25 cellular contexts compared by ENCODE assay signal in genomic region chr4:40378619-40379018, GRCh38. TPM values are rescaled to one million over a fixed set of nuclear protein-coding genes. Genes with fewer than 3 reads are reported as not detected.
"Had no signal": no experiment of that assay in that cellular context is flagged by ENCODE, and none has a peak within 500 bp of the region (broad histone marks: within the 10 kb centered on the region; RNA-seq: fewer than 3 reads in every experiment).

No MANE protein-coding gene starts in this region.

- DNase-seq: dermis blood vessel endothelial cell; foreskin melanocyte; head of caudate nucleus; kidney; naive thymus-derived CD4-positive, alpha-beta T cell; psoas muscle; retina; spleen; stimulated activated CD4-positive, alpha-beta T cell treated with anti-CD3 and anti-CD28 coated beads, Interleukin-15, amount 100 ng/mL, for 24 hours; stimulated activated CD4-positive, alpha-beta T cell treated with anti-CD3 and anti-CD28 coated beads, Interleukin-1b, Interleukin-23, amount 100 ng/mL, for 48 hours; stimulated activated CD4-positive, alpha-beta T cell treated with anti-CD3 and anti-CD28 coated beads, Interleukin-4, amount 100 ng/mL, for 4 hours; stimulated activated naive B cell treated with anti-CD40 and anti-IgM and Interleukin-4, amounts not matched to agents 10 μg/mL and 1 μg/mL and 100 μg/mL, for 72 hours; stimulated activated naive CD8-positive, alpha-beta T cell treated with anti-CD3 and anti-CD28 coated beads, Interleukin-15, amount 100 ng/mL, for 72 hours; testis had no signal

- H3K27me3 ChIP-seq: hepatocyte, spleen, testis, tibial nerve had no signal

- H3K27ac ChIP-seq: psoas muscle, spleen, testis, tibial nerve had no signal

- H3K36me3 ChIP-seq: spleen, tibial nerve had no signal

- H3K4me1 ChIP-seq: psoas muscle, spleen, testis, tibial nerve had no signal

- ATAC-seq: psoas muscle; sciatic nerve; stimulated activated naive B cell treated with anti-CD40 and anti-IgM and Interleukin-4, amounts not matched to agents 10 μg/mL and 1 μg/mL and 100 μg/mL, for 72 hours; stimulated activated naive CD8-positive, alpha-beta T cell treated with anti-CD3 and anti-CD28 coated beads, Interleukin-15, amount 100 ng/mL, for 72 hours had no signal

- FAIRE-seq: colon, kidney had no signal

- H3K9me3 ChIP-seq: psoas muscle, spleen, testis, tibial nerve had no signal

- H3K4me3 ChIP-seq: hepatocyte, psoas muscle, spleen, testis, tibial nerve had no signal

RNA-seq across cellular contexts. Expression of gene CHRNA9, which starts 43.5 kb away (rescaled TPM):
- total RNA-seq: dermis blood vessel endothelial cell, epithelial cell of proximal tubule, kidney, liver, lung microvascular endothelial cell, omental fat pad, psoas muscle, sciatic nerve, skeletal muscle tissue, spleen, subcutaneous adipose tissue, tibial nerve, urinary bladder had no signal
